28 cellular contexts compared by ENCODE assay signal in the genomic region with DNA sequence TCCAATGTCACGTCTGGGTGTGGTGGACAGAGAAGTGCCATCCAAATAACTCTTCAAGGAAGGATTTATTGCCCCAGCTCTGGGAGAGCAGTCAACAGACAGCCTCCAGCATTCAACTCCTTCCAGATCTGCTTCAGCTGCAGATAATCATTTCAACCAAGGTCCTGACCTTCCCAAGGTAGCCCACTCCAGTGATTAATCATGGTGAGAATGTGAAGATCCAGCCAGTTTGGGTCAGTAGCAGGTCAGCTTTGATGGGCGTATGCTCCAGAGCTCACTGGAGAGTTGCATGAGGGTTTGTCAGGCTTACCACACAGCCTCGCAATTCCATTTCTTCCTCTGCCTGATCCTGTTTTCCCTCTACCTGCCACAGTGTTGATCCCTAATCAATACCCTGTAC.
DNase-seq lines count a peak whose midpoint lies in the region; ATAC-seq, FAIRE-seq and TF ChIP-seq lines count a peak whose summit lies in the region.
"Had no signal": no experiment of that assay in that cellular context is flagged by ENCODE, and none has a peak within 500 bp of the region (broad histone marks: within the 10 kb centered on the region; RNA-seq: fewer than 3 reads in every experiment).

No MANE protein-coding gene starts in this region.

- H3K4me3 Mint-ChIP-seq in MCF 10A (ENCODE audit: unreplicated experiment), result no peak overlapping the region
- no peak overlapping the region for H3K4me3 Mint-ChIP-seq in activated CD4-positive, alpha-beta memory T cell treated with anti-CD3 and anti-CD28 coated beads, Interleukin-2, amount 10 ng/mL, durations not matched to agents 7 days and 5 days
- H3K4me3 Mint-ChIP-seq: HFFc6 had no signal

- H3K27me3 ChIP-seq in breast epithelium (no peaks in the 10 kb centered on the region), bronchial epithelial cell (ENCODE audit: control insufficient read depth, insufficient read depth, low read length) (no peaks in the 10 kb centered on the region)
- H3K27me3 ChIP-seq: SJCRH30 had no signal

- H3K27ac ChIP-seq in breast epithelium, result no peak overlapping the region
- H3K27ac ChIP-seq: 22Rv1, PC-9, SJCRH30 had no signal

- H3K4me1 ChIP-seq in breast epithelium, result no peaks in the 10 kb centered on the region
- H3K4me1 ChIP-seq: SJCRH30 had no signal

- peaks cover 6% of the 10 kb centered on the region for H3K4me1 Mint-ChIP-seq in MCF 10A (ENCODE audit: insufficient read depth, unreplicated experiment)
- H3K4me1 Mint-ChIP-seq in activated CD4-positive, alpha-beta memory T cell treated with anti-CD3 and anti-CD28 coated beads, Interleukin-2, amount 10 ng/mL, durations not matched to agents 7 days and 5 days, result no peaks in the 10 kb centered on the region

- H3K4me3 ChIP-seq in breast epithelium (no peak overlapping the region), bronchial epithelial cell (ENCODE audit: low read depth, low read length) (no peak overlapping the region)
- H3K4me3 ChIP-seq: HAP-1, K562, PC-9, SJCRH30 had no signal

- no peak for ATAC-seq in GM18861 (IDR thresholded peaks at IDR 0.05; ENCODE audit: unreplicated experiment)
- no peak for ATAC-seq in HG02798 (IDR thresholded peaks at IDR 0.05; ENCODE audit: poor library complexity, unreplicated experiment)
- ATAC-seq: K562, Right ventricle myocardium inferior had no signal

- intact Hi-C loops in MCF 10A (cut with micrococcal nuclease), result no loop called here
- intact Hi-C loops in breast epithelium (cut with DNase I; ENCODE audit: low total_unique reads), result no loop called here

- CTCF ChIA-PET in MCF 10A (lab: Yijun Ruan, JAX), result interaction anchor here (0.6 kb wide), 1 partner anchor 214 kb away, joined by 4 read pairs; no protein-coding TSS in a partner anchor
- CTCF ChIA-PET in activated CD4-positive, alpha-beta memory T cell treated with anti-CD3 and anti-CD28 coated beads, Interleukin-2, amount 10 ng/mL, durations not matched to agents 7 days and 5 days (lab: Charles Lee), result no interaction called here

- no peaks in the 10 kb centered on the region for H3K9me3 ChIP-seq in breast epithelium
- H3K9me3 ChIP-seq: HAP-1, SJCRH30 had no signal

- H3K36me3 ChIP-seq in breast epithelium (no peaks in the 10 kb centered on the region), bronchial epithelial cell (ENCODE audit: control insufficient read depth, insufficient read depth, low read length) (no peaks in the 10 kb centered on the region)
- H3K36me3 ChIP-seq: HAP-1, SJCRH30 had no signal

- no peaks in the 10 kb centered on the region for H3K27me3 Mint-ChIP-seq in MCF 10A (ENCODE audit: insufficient read depth, unreplicated experiment)
- no peaks in the 10 kb centered on the region for H3K27me3 Mint-ChIP-seq in activated CD4-positive, alpha-beta memory T cell treated with anti-CD3 and anti-CD28 coated beads, Interleukin-2, amount 10 ng/mL, durations not matched to agents 7 days and 5 days

- peaks cover 11% of the 10 kb centered on the region for H3K36me3 Mint-ChIP-seq in MCF 10A (ENCODE audit: insufficient read depth, unreplicated experiment)
- H3K36me3 Mint-ChIP-seq in activated CD4-positive, alpha-beta memory T cell treated with anti-CD3 and anti-CD28 coated beads, Interleukin-2, amount 10 ng/mL, durations not matched to agents 7 days and 5 days (ENCODE audit: low read depth), result no peaks in the 10 kb centered on the region

- DNase-seq in MCF 10A (ENCODE audit: unreplicated experiment), result no peak
- no peak for DNase-seq in breast epithelium (ENCODE audit: low spot score in 2 of 2)
- no peak for DNase-seq in bronchial epithelial cell (ENCODE audit: low read depth)
- DNase-seq in left kidney (ENCODE audit: low read depth, low spot score), result peak; percentile 59
- no peak for DNase-seq in activated CD4-positive, alpha-beta memory T cell treated with anti-CD3 and anti-CD28 coated beads, Interleukin-2, amount 10 ng/mL, durations not matched to agents 7 days and 5 days
- DNase-seq in effector CD4-positive, alpha-beta T cell, result no peak
- DNase-seq: Calu3, DMS79 treated with DMSO at 0.1 percent for 48 hours, GOT3, HFFc6, Kasumi-1, NCI-H1105 treated with DMSO at 0.1 percent for 48 hours, NCI-H146, NCI-H1930, NCI-H2107, NCI-H446, NCI-H524 treated with DMSO at 0.1 percent for 48 hours, NCI-H82, PC-9, SJCRH30 had no signal

- peak overlapping the region; percentile 84 for H3K27ac Mint-ChIP-seq in MCF 10A (ENCODE audit: low read depth, unreplicated experiment)
- no peak overlapping the region for H3K27ac Mint-ChIP-seq in activated CD4-positive, alpha-beta memory T cell treated with anti-CD3 and anti-CD28 coated beads, Interleukin-2, amount 10 ng/mL, durations not matched to agents 7 days and 5 days
- H3K27ac Mint-ChIP-seq: HFFc6 had no signal

- no peak for TF ChIP-seq POLR2A in breast epithelium (IDR thresholded peaks at IDR 0.05)

- TF ChIP-seq CTCF in MCF 10A (IDR thresholded peaks at IDR 0.05; ENCODE audit: unreplicated experiment) (no peak), breast epithelium (IDR thresholded peaks at IDR 0.05) (no peak), bronchial epithelial cell (IDR thresholded peaks at IDR 0.05; ENCODE audit: insufficient read depth, low read length, severe bottlenecking) (no peak)

- POLR2A ChIA-PET in MCF 10A (lab: Yijun Ruan, JAX), result no interaction called here
- POLR2A ChIA-PET in activated CD4-positive, alpha-beta memory T cell treated with anti-CD3 and anti-CD28 coated beads, Interleukin-2, amount 10 ng/mL, durations not matched to agents 7 days and 5 days (lab: Charles Lee), result no interaction called here

- peak; percentile 28 for FAIRE-seq in bronchial epithelial cell (lab: Jason Lieb, UNC)
- FAIRE-seq: GM18507, HTR-8/SVneo, K562 had no signal

- peaks cover 16% of the 10 kb centered on the region for H3K9me3 Mint-ChIP-seq in MCF 10A (ENCODE audit: unreplicated experiment)
- peaks cover 5% of the 10 kb centered on the region for H3K9me3 Mint-ChIP-seq in activated CD4-positive, alpha-beta memory T cell treated with anti-CD3 and anti-CD28 coated beads, Interleukin-2, amount 10 ng/mL, durations not matched to agents 7 days and 5 days

- no TSS peak for BruUV-seq in MCF 10A (replicated peaks; lab: Mats Ljungman, UMichigan)
